In the genomic region with DNA sequence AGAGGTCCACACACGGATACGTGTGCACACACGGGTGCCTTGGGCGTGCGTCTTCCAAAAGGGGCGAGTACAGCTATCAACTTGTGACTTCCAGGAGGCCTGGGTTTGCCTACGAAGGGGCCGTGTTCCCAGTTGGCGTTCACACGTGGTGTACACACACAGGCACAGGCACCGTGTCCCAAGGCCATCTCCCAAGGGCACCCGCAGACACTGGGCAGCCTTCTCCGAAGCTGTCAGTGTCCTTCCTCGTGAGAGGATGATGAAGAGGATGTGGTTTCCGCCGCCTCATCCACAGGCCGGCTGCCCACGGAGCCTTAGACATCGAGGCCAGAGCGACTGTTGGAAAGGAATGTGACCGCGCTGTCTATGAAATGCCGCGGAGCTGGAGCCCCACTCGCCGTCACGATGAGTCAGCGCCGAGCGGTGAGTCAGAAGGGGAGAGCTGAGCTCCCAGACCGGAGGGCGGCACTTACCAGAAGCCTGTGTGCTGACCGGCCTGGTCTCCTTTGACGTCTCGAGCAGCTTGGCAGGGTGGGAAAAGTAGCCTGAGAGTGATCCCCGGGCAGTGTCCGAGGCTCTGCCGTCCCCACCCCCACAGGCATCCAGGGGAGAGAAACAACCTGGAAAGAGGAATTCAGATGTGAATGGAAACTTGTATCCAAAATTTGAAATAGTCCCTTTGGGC, we compare ENCODE assay signal across 8 cellular contexts.
DNase-seq lines count a peak whose midpoint lies in the region; ATAC-seq and TF ChIP-seq lines count a peak whose summit lies in the region.

No MANE protein-coding gene starts in this region.

- H3K4me1 ChIP-seq in Caco-2 (peaks cover 19% of the 10 kb centered on the region), body of pancreas (peaks cover 22% of the 10 kb centered on the region), spleen (peaks cover 0 to 35% (median 11%) of the 10 kb centered on the region in 6 donors)

- peak; percentile 86 for ATAC-seq in body of pancreas
- no peak for ATAC-seq in GM19455 (IDR thresholded peaks at IDR 0.05; ENCODE audit: unreplicated experiment)

- CTCF ChIA-PET in Caco-2 (lab: Charles Lee) = interaction anchor here (1.5 kb wide), 1 partner anchor 19 kb away, joined by 3 read pairs; no protein-coding TSS in a partner anchor
- CTCF ChIA-PET in RWPE1 (lab: Yijun Ruan, JAX) = no interaction called here

- WGBS in body of pancreas, 2 donors = 44 to 58% methylated on average over 29 to 36 of the region's 38 CpGs
- WGBS in spleen, 5 donors = 21 to 31% (median 25%) methylated on average over 23 to 38 of the region's 38 CpGs

- no peaks in the 10 kb centered on the region for H3K9me3 Mint-ChIP-seq in Caco-2 (ENCODE audit: unreplicated experiment)

- POLR2A ChIA-PET in Caco-2 (lab: Charles Lee) = interaction anchor here (0.9 to 1.1 kb wide), 2 partner anchors 10 to 20 kb away, joined by 3 to 5 read pairs; no protein-coding TSS in a partner anchor
- POLR2A ChIA-PET in RWPE1 (lab: Yijun Ruan, JAX; ENCODE audit: low non-redundant PET) = no interaction called here

- H3K9me3 ChIP-seq in Caco-2 = no peaks in the 10 kb centered on the region
- no peaks in the 10 kb centered on the region for H3K9me3 ChIP-seq in body of pancreas
- peaks cover 0 to 14% (median 10%) of the 10 kb centered on the region in 8 donors for H3K9me3 ChIP-seq in spleen

- TF ChIP-seq CTCF in Caco-2 (IDR thresholded peaks at IDR 0.05; ENCODE audit: insufficient read depth in 1 of 2, low read depth in 1 of 2, low read length in 1 of 2, severe bottlenecking in 1 of 2, unreplicated experiment in 1 of 2) = no peak
- no peak for TF ChIP-seq CTCF in RWPE1 (conservative IDR thresholded peaks at IDR 0.05; ENCODE audit: low read depth)
- no peak for TF ChIP-seq CTCF in body of pancreas (IDR thresholded peaks at IDR 0.05)
- no peak for TF ChIP-seq CTCF in spleen (IDR thresholded peaks at IDR 0.05 in 8 of 11, conservative IDR thresholded peaks at IDR 0.05 in 3 of 11)
- TF ChIP-seq CTCF in GM20000 (IDR thresholded peaks at IDR 0.05; ENCODE audit: extremely low read depth, missing control alignments) = no peak

- no TSS peak for BruUV-seq in Caco-2 (replicated peaks; lab: Mats Ljungman, UMichigan)

- H3K36me3 ChIP-seq in Caco-2 (ENCODE audit: control insufficient read depth, insufficient read depth, low read length) (no peaks in the 10 kb centered on the region; the same call in 1 of the 2 replicates), body of pancreas (replicated peaks in 1 of 2; ENCODE audit: insufficient read depth in 1 of 2, low read depth in 2 of 2) (no peaks in the 10 kb centered on the region), spleen (no peaks in the 10 kb centered on the region)

- H3K27me3 ChIP-seq in Caco-2 (replicated peaks; ENCODE audit: control insufficient read depth, insufficient read depth, low read length) (no peaks in the 10 kb centered on the region), body of pancreas (no peaks in the 10 kb centered on the region), spleen (replicated peaks in 1 of 7) (peaks cover 0 to 77% (median 37%) of the 10 kb centered on the region in 7 donors)

- H3K36me3 Mint-ChIP-seq in Caco-2 (ENCODE audit: insufficient read depth, unreplicated experiment) = no peaks in the 10 kb centered on the region

- H3K27ac ChIP-seq in RWPE1 (peak overlapping the region; percentile 96), body of pancreas (peak overlapping the region; percentile 76 to 89 (median 84)), spleen (peak overlapping the region; percentile 42 to 82 (median 74))

- DNase-seq in Caco-2 (peak; percentile 76 to 88), RWPE1 (ENCODE audit: low spot score) (peak; percentile 93), body of pancreas (peak; percentile 68 to 87 (median 78)), iris pigment epithelial cell (ENCODE audit: low read depth) (peak; percentile 99), spleen (no peak), GM20000 (ENCODE audit: low spot score) (no peak), DMS114 treated with DMSO at 0.1 percent for 48 hours (lab: John Stamatoyannopoulos, UW; ENCODE audit: unreplicated experiment) (no peak)

- H3K4me3 ChIP-seq in Caco-2 (ENCODE audit: low read depth, low read length) (no peak overlapping the region), body of pancreas (no peak overlapping the region), spleen (no peak overlapping the region)

- H3K27me3 Mint-ChIP-seq in Caco-2 (ENCODE audit: insufficient read depth, unreplicated experiment) = no peaks in the 10 kb centered on the region

- intact Hi-C loops in Caco-2 (cut with micrococcal nuclease; ENCODE audit: unreplicated experiment) (no loop called here), body of pancreas (cut with DNase I) (no loop called here), spleen (cut with DNase I; ENCODE audit: low total_unique reads) (no loop called here)

- H3K4me1 Mint-ChIP-seq in Caco-2 (ENCODE audit: low read depth, unreplicated experiment) = peaks cover 16% of the 10 kb centered on the region

- H3K27ac Mint-ChIP-seq in Caco-2 (ENCODE audit: unreplicated experiment) = peak overlapping the region; percentile 84

- TF ChIP-seq POLR2A in body of pancreas (IDR thresholded peaks at IDR 0.05) (peak in 2 of 3 donors; percentile 37 to 38), spleen (IDR thresholded peaks at IDR 0.05) (no peak)

- H3K4me3 Mint-ChIP-seq in Caco-2 (ENCODE audit: unreplicated experiment) = no peak overlapping the region

Comparison
In these comparisons a context has a peak if more than half of its experiments do, and no peak if none do; other contexts are left out.
1. DNase-seq: peak in Caco-2 (2 of 2), RWPE1 (single experiment), body of pancreas (4 of 4) and iris pigment epithelial cell (single experiment); none in spleen (single experiment), GM20000 (single experiment) and DMS114 treated with DMSO at 0.1 percent for 48 hours (single experiment).
2. POLR2A ChIP-seq: peak in body of pancreas (2 of 3); none in spleen (0 of 3).
3. Peak in every context shown above with its lines, with median percentiles within 50 percentile points of each other: H3K27ac ChIP-seq.